In genomic region chr17:76734080-76734840, GRCh38 we compare ENCODE assay signal across 8 cellular contexts. TPM values are rescaled to one million over a fixed set of nuclear protein-coding genes. Genes with fewer than 3 reads are reported as not detected.
A peak's percentile ranks its signal among the peaks of the same experiment; 100 is the strongest.
DNase-seq lines count a peak whose midpoint lies in the region; ATAC-seq and TF ChIP-seq lines count a peak whose summit lies in the region.

No MANE protein-coding gene starts in this region.

- peaks cover 31% of the 10 kb centered on the region for H3K36me3 Mint-ChIP-seq in endothelial cell (ENCODE audit: low read depth, unreplicated experiment)

- ATAC-seq in HG03139 (IDR thresholded peaks at IDR 0.05; ENCODE audit: unreplicated experiment) = no peak
- no peak for ATAC-seq in GM19452 (IDR thresholded peaks at IDR 0.05; ENCODE audit: unreplicated experiment)

- peak; percentile 32 for DNase-seq in DMS 273 (lab: John Stamatoyannopoulos, UW; ENCODE audit: unreplicated experiment)
- no peak for DNase-seq in DMS 273 treated with DMSO at 0.1 percent for 48 hours (lab: John Stamatoyannopoulos, UW)
- DNase-seq in endothelial cell (ENCODE audit: low spot score) = no peak
- DNase-seq in renal cortical epithelial cell (ENCODE audit: low read depth) = peak; percentile 42
- no peak for DNase-seq in DMS153 (lab: John Stamatoyannopoulos, UW)

- H3K4me1 Mint-ChIP-seq in endothelial cell (ENCODE audit: unreplicated experiment) = peaks cover 38% of the 10 kb centered on the region

- H3K9me3 Mint-ChIP-seq in endothelial cell (ENCODE audit: unreplicated experiment) = no peaks in the 10 kb centered on the region

- no peak for TF ChIP-seq CTCF in endothelial cell (IDR thresholded peaks at IDR 0.05; ENCODE audit: unreplicated experiment)

- peak overlapping the region; percentile 79 for H3K27ac Mint-ChIP-seq in endothelial cell (ENCODE audit: unreplicated experiment)

- H3K4me3 Mint-ChIP-seq in endothelial cell (ENCODE audit: unreplicated experiment) = peak overlapping the region; percentile 88

- H3K27me3 Mint-ChIP-seq in endothelial cell (ENCODE audit: unreplicated experiment) = peaks cover 12% of the 10 kb centered on the region

TF ChIP-seq in PFSK-1, 5 proteins besides CTCF, POLR2A, EP300 and RAD21:
- TF ChIP-seq POLR2AphosphoS5 (IDR thresholded peaks at IDR 0.05; ENCODE audit: low read depth, low read length) (peak; percentile 57), FOXP2 (optimal IDR thresholded peaks at IDR 0.05; ENCODE audit: borderline replicate concordance, extremely low read depth, extremely low read length, insufficient read depth) (no peak), SIN3A (IDR thresholded peaks at IDR 0.05; ENCODE audit: borderline replicate concordance, insufficient read depth, low read length) (no peak; the same call in 1 of the 2 replicates)

RNA-seq across cellular contexts. Expression of gene SRSF2, which starts 2.9 kb away (rescaled TPM):
- 221 TPM for polyA plus RNA-seq in PFSK-1 (2012; ENCODE audit: insufficient read length, low read depth)
- total RNA-seq in endothelial cell (ENCODE audit: unreplicated experiment) (215 TPM), renal cortical epithelial cell (121 and 147 TPM in 2 replicates)

RNA-seq across cellular contexts. Expression of gene MFSD11, which starts 3.7 kb away (rescaled TPM):
- polyA plus RNA-seq in PFSK-1 (2012; ENCODE audit: insufficient read length, low read depth) = 8.5 TPM
- total RNA-seq in endothelial cell (ENCODE audit: unreplicated experiment) (37.3 TPM), renal cortical epithelial cell (21.1 and 23.1 TPM in 2 replicates)

RNA-seq across cellular contexts. Expression of gene METTL23, which starts 7.6 kb away (rescaled TPM):
- 35.7 TPM for polyA plus RNA-seq in PFSK-1 (2012; ENCODE audit: insufficient read length, low read depth)
- 30.5 TPM for total RNA-seq in endothelial cell (ENCODE audit: unreplicated experiment)
- 27.0 and 31.6 TPM in 2 replicates for total RNA-seq in renal cortical epithelial cell

RNA-seq across cellular contexts. Expression of gene JMJD6, which starts 7.9 kb away (rescaled TPM):
- 104 TPM for polyA plus RNA-seq in PFSK-1 (2012; ENCODE audit: insufficient read length, low read depth)
- total RNA-seq in endothelial cell (ENCODE audit: unreplicated experiment) = 25.6 TPM
- total RNA-seq in renal cortical epithelial cell = 18.2 and 18.4 TPM in 2 replicates

RNA-seq across cellular contexts. Expression of gene MXRA7, which starts 23.5 kb away (rescaled TPM):
- polyA plus RNA-seq in PFSK-1 (2012; ENCODE audit: insufficient read length, low read depth) = 191 TPM
- total RNA-seq in endothelial cell (ENCODE audit: unreplicated experiment) (51.6 TPM), renal cortical epithelial cell (152 and 286 TPM in 2 replicates)

Comparison
In these comparisons a context has a peak if more than half of its experiments do, and no peak if none do; other contexts are left out.
1. DNase-seq: peak in DMS 273 (single experiment) and renal cortical epithelial cell (single experiment); none in DMS 273 treated with DMSO at 0.1 percent for 48 hours (single experiment), endothelial cell (single experiment) and DMS153 (single experiment).